2 cellular contexts compared by ENCODE assay signal in the genomic region with DNA sequence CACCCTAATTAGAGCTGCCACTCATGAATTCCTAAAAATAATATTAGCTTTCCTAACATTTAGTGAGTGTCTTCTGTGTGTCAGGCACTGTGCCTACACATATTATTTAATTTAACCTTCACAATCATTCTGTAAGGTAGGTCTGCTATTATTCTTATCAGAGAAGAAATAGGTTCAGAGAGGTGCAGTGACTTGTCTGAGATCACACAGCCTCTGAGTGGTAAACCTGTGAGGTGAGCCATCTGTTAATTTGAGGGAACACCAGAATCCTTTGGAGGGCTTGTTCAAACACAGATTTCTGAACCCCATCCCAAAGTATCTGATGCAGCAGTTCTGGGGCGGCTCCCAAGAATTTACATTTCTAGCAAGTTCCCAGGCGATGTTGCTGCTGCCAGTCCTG.
TF ChIP-seq lines count a peak whose summit lies in the region.

No MANE protein-coding gene starts in this region.

TF ChIP-seq in A549, 52 proteins besides CTCF, POLR2A, EP300 and RAD21:
- no peak for TF ChIP-seq HDAC2 (IDR thresholded peaks at IDR 0.05)
- TF ChIP-seq, protein P1, sequence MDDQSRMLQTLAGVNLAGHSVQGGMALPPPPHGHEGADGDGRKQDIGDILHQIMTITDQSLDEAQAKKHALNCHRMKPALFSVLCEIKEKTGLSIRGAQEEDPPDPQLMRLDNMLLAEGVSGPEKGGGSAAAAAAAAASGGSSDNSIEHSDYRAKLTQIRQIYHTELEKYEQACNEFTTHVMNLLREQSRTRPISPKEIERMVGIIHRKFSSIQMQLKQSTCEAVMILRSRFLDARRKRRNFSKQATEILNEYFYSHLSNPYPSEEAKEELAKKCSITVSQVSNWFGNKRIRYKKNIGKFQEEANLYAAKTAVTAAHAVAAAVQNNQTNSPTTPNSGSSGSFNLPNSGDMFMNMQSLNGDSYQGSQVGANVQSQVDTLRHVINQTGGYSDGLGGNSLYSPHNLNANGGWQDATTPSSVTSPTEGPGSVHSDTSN (IDR thresholded peaks at IDR 0.05) = no peak
- TF ChIP-seq ZFP36 (IDR thresholded peaks at IDR 0.05; ENCODE audit: borderline replicate concordance, partially characterized antibody) = peak; percentile 40
- TF ChIP-seq CHD4 (IDR thresholded peaks at IDR 0.05; ENCODE audit: borderline replicate concordance) = no peak
- TF ChIP-seq FOSL2 (IDR thresholded peaks at IDR 0.05) = no peak
- no peak for TF ChIP-seq FOSL2 (CRISPR knock-in tag; IDR thresholded peaks at IDR 0.05)
- TF ChIP-seq RARB (CRISPR knock-in tag; IDR thresholded peaks at IDR 0.05) = no peak

TF ChIP-seq in K562, 482 proteins besides CTCF, POLR2A, EP300 and RAD21:
- TF ChIP-seq PREB (CRISPR knock-in tag; IDR thresholded peaks at IDR 0.05) (no peak), ADNP (tag; IDR thresholded peaks at IDR 0.05) (0 out of 2 replicates have a peak, but pooled peaks have one; percentile 19), BCL6 (CRISPR knock-in tag; IDR thresholded peaks at IDR 0.05) (no peak), SIN3B (IDR thresholded peaks at IDR 0.05; ENCODE audit: low read depth) (no peak), ZFP36 (IDR thresholded peaks at IDR 0.05; ENCODE audit: low read depth, low read length, partially characterized antibody) (peak; percentile 55), RBM25 (IDR thresholded peaks at IDR 0.05; ENCODE audit: low read depth, low read length, severe bottlenecking) (peak; percentile 58), BCOR (IDR thresholded peaks at IDR 0.05) (peak; percentile 37; the same call in 1 of the 2 replicates)
